8 cellular contexts compared by ENCODE assay signal in the genomic region with DNA sequence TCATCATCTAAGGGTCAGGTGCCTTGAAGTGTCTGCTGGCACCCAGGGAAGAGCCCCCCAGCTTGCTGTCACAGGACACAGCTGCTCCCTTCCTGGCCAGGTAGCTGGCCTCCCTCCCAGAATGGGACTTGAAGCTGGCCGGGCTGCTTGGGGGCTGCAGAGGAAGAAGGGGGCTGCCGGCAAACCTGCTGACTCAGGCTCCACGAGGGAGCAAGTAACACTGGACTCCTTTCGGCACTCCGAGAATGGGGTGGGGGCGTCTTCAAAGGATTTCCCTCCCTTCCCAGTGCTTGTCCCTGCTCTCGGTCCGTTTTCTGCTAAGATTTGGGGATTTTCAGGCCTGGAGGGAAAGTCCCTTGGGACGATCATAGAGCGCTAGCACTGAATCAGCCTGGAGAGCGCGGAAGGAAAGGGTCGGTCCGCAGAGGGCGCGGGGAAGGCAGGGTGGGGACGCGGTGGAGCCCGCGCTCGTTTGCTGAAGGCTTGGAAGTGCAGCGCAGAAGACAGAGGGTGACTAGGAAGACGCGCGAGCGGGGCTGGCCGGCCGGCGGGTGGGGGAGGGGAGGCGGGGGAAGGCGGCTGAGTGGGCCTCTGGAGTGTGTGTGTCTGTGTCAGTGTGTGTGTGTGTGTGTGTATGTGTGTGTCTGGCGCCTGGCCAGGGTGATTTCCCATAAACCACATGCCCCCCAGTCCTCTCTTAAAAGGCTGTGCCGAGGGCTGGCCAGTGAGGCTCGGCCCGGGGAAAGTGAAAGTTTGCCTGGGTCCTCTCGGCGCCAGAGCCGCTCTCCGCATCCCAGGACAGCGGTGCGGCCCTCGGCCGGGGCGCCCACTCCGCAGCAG. TPM values are rescaled to one million over a fixed set of nuclear protein-coding genes. Genes with fewer than 3 reads are reported as not detected.
DNase-seq lines count a peak whose midpoint lies in the region; ATAC-seq and TF ChIP-seq lines count a peak whose summit lies in the region.

A gene with protein sequence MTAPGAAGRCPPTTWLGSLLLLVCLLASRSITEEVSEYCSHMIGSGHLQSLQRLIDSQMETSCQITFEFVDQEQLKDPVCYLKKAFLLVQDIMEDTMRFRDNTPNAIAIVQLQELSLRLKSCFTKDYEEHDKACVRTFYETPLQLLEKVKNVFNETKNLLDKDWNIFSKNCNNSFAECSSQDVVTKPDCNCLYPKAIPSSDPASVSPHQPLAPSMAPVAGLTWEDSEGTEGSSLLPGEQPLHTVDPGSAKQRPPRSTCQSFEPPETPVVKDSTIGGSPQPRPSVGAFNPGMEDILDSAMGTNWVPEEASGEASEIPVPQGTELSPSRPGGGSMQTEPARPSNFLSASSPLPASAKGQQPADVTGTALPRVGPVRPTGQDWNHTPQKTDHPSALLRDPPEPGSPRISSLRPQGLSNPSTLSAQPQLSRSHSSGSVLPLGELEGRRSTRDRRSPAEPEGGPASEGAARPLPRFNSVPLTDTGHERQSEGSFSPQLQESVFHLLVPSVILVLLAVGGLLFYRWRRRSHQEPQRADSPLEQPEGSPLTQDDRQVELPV (plus strand): TSS at position 727 of the 840 bp plus-strand sequence. CDS start 175 bp downstream, outside the sequence.

- no peak for TF ChIP-seq CTCF in VCaP (conservative IDR thresholded peaks at IDR 0.05)
- peak; percentile 2 for TF ChIP-seq CTCF in brain microvascular endothelial cell (IDR thresholded peaks at IDR 0.05; ENCODE audit: low read depth, low read length, missing control alignments)
- TF ChIP-seq CTCF in sigmoid colon (IDR thresholded peaks at IDR 0.05): no peak

- H3K4me1 ChIP-seq in HUES6 (ENCODE audit: control insufficient read depth, insufficient read depth, low read length) (peaks cover 35% of the 10 kb centered on the region), sigmoid colon (peaks cover 0 to 54% (median 49%) of the 10 kb centered on the region in 4 donors)

- in situ Hi-C loops in brain microvascular endothelial cell (cut with HindIII; ENCODE audit: low pct_ligation_motif_present, low sequenced_read_pairs): no loop called here

- H3K27ac ChIP-seq in HUES6 (ENCODE audit: low read depth, low read length): no peak within 1 kb of the TSS
- peak within 1 kb of the TSS; percentile 61 for H3K27ac ChIP-seq in VCaP
- peak within 1 kb of the TSS; percentile 39 for H3K27ac ChIP-seq in brain microvascular endothelial cell
- H3K27ac ChIP-seq in sigmoid colon: peak within 1 kb of the TSS; percentile 78 to 91 (median 88)

- TF ChIP-seq EP300 in sigmoid colon (IDR thresholded peaks at IDR 0.05): peak in 1 of 4 donors; percentile 33

- no peaks in the 10 kb centered on the region for H3K9me3 ChIP-seq in HUES6 (ENCODE audit: control insufficient read depth, insufficient read depth, low read depth, low read length)
- H3K9me3 ChIP-seq in sigmoid colon: no peaks in the 10 kb centered on the region

- H3K9ac ChIP-seq in HUES6 (ENCODE audit: low read length): peak within 1 kb of the TSS; percentile 71

- H3K36me3 ChIP-seq in HUES6 (ENCODE audit: control insufficient read depth, insufficient read depth, low read length) (no peaks in the 10 kb centered on the region), brain microvascular endothelial cell (replicated peaks) (no peaks in the 10 kb centered on the region), sigmoid colon (peaks cover 0 to 4% (median 1%) of the 10 kb centered on the region in 4 donors)

- DNase-seq in DMS79 (lab: John Stamatoyannopoulos, UW) (peak; percentile 26), brain microvascular endothelial cell (peak; percentile 76), sigmoid colon (peak; percentile 95)

- peak; percentile 29 to 60 for TF ChIP-seq POLR2A in sigmoid colon (IDR thresholded peaks at IDR 0.05)

- 2 to 4% methylated on average over 45 of the region's 45 CpGs for WGBS in sigmoid colon, 2 donors

- intact Hi-C loops in sigmoid colon (cut with DNase I): loop anchor here (2.0 to 5.0 kb wide), 6 partner anchors 34 to 363 kb away; partner anchors contain the start of genes AHCYL1 and GNAI3

- ATAC-seq in GM21576 (IDR thresholded peaks at IDR 0.05; ENCODE audit: unreplicated experiment): no peak
- ATAC-seq in GM21447 (IDR thresholded peaks at IDR 0.05; ENCODE audit: unreplicated experiment): no peak

- H3K4me3 ChIP-seq in HUES6 (ENCODE audit: low read depth, low read length): peak within 1 kb of the TSS; percentile 83
- H3K4me3 ChIP-seq in brain microvascular endothelial cell (ENCODE audit: low read depth, low read length): peak within 1 kb of the TSS; percentile 80
- H3K4me3 ChIP-seq in iPS-11a (ENCODE audit: low read depth, low read length): peak within 1 kb of the TSS; percentile 53
- H3K4me3 ChIP-seq in sigmoid colon: peak within 1 kb of the TSS; percentile 83 to 92 (median 88)

- peaks cover 54% of the 10 kb centered on the region for H3K27me3 ChIP-seq in HUES6 (ENCODE audit: control insufficient read depth, insufficient read depth, low read length)
- no peaks in the 10 kb centered on the region for H3K27me3 ChIP-seq in brain microvascular endothelial cell (replicated peaks)
- H3K27me3 ChIP-seq in sigmoid colon: no peaks in the 10 kb centered on the region

RNA-seq across cellular contexts. Expression of the gene that starts here (rescaled TPM):
- 100 to 1,000 TPM in 1 of 4 donors, 10 to 100 TPM in 3; 21.8 to 118 (median 47.5) TPM for total RNA-seq in sigmoid colon
- 10 to 100 TPM in 1 of 3 donors, 1 to 10 TPM in 2; 3.0 to 15.0 (median 3.7) TPM for polyA plus RNA-seq in sigmoid colon

Comparison
In these comparisons a context has a peak if more than half of its experiments do, and no peak if none do; other contexts are left out.
1. DNase-seq: peak in every context shown above with its lines; median percentile 95 in sigmoid colon; 76 in brain microvascular endothelial cell; 26 in DMS79.